8 cellular contexts compared by ENCODE assay signal in genomic region chr2:10654069-10654468, GRCh38. TPM values are rescaled to one million over a fixed set of nuclear protein-coding genes. Genes with fewer than 3 reads are reported as not detected.
DNase-seq lines count a peak whose midpoint lies in the region; ATAC-seq, FAIRE-seq and TF ChIP-seq lines count a peak whose summit lies in the region.

No MANE protein-coding gene starts in this region.

- in situ Hi-C loops in Caki2 (cut with HindIII; ENCODE audit: low pct_unique_long_range_greater_than_20kb, low sequenced_read_pairs), result no loop called here
- in situ Hi-C loops in Panc1 (cut with HindIII; ENCODE audit: low pct_unique_long_range_greater_than_20kb, low sequenced_read_pairs), result no loop called here

- no peak overlapping the region for H2AK5ac ChIP-seq in trophoblast cell (ENCODE audit: low read length)

- BruUV-seq in Panc1 (replicated peaks; lab: Mats Ljungman, UMichigan), result no TSS peak

- peaks cover 60% of the 10 kb centered on the region for H3K36me3 Mint-ChIP-seq in activated naive CD4-positive, alpha-beta T cell treated with anti-CD3 and anti-CD28 coated beads, Interleukin-2, amount 10 ng/mL, durations not matched to agents 7 days and 5 days

- H3K27ac Mint-ChIP-seq in activated naive CD4-positive, alpha-beta T cell treated with anti-CD3 and anti-CD28 coated beads, Interleukin-2, amount 10 ng/mL, durations not matched to agents 7 days and 5 days, result peak overlapping the region; percentile 71

- H2BK12ac ChIP-seq in trophoblast cell (ENCODE audit: low read length), result no peak overlapping the region

- no peak overlapping the region for H3K18ac ChIP-seq in trophoblast cell (ENCODE audit: low read length)

- ATAC-seq in Panc1 (no peak), gastroesophageal sphincter (no peak), GM21825 (IDR thresholded peaks at IDR 0.05; ENCODE audit: unreplicated experiment) (no peak)

- H3K9ac ChIP-seq in trophoblast cell (ENCODE audit: low read length), result no peak overlapping the region

- H3K4me3 Mint-ChIP-seq in activated naive CD4-positive, alpha-beta T cell treated with anti-CD3 and anti-CD28 coated beads, Interleukin-2, amount 10 ng/mL, durations not matched to agents 7 days and 5 days, result no peak overlapping the region

- no peak overlapping the region for H2AFZ ChIP-seq in trophoblast cell (ENCODE audit: insufficient read depth, low read length, poor library complexity)

- no peak overlapping the region for H4K91ac ChIP-seq in trophoblast cell (ENCODE audit: low read depth, low read length)

- H3K27me3 ChIP-seq in Panc1 (ENCODE audit: control insufficient read depth, insufficient read depth, low read length), result no peaks in the 10 kb centered on the region
- no peaks in the 10 kb centered on the region for H3K27me3 ChIP-seq in trophoblast cell (ENCODE audit: insufficient read depth, low read length)
- H3K27me3 ChIP-seq in gastroesophageal sphincter, result no peaks in the 10 kb centered on the region

- H3K79me2 ChIP-seq in trophoblast cell (ENCODE audit: control insufficient read depth, insufficient read depth, low read length, poor library complexity), result no peaks in the 10 kb centered on the region

- TF ChIP-seq POLR2A in gastroesophageal sphincter (IDR thresholded peaks at IDR 0.05), result no peak

- intact Hi-C loops in Panc1 (cut with micrococcal nuclease; ENCODE audit: unreplicated experiment), result no loop called here

- H3K14ac ChIP-seq in trophoblast cell (ENCODE audit: low read length), result no peak overlapping the region

- H3K4me1 ChIP-seq in Panc1 (ENCODE audit: control insufficient read depth, insufficient read depth, low read length) (no peaks in the 10 kb centered on the region), trophoblast cell (ENCODE audit: control insufficient read depth in 1 of 2, insufficient read depth in 2 of 2, low read length in 2 of 2) (peaks cover 0 to 3% of the 10 kb centered on the region in 2 experiments), gastroesophageal sphincter (no peaks in the 10 kb centered on the region)

- H2BK5ac ChIP-seq in trophoblast cell (ENCODE audit: low read depth, low read length, poor library complexity), result no peak overlapping the region

- H3K4me3 ChIP-seq in Panc1 (ENCODE audit: low read depth in 2 of 2, low read length in 2 of 2) (no peak overlapping the region), trophoblast cell (ENCODE audit: low read depth, low read length) (no peak overlapping the region), gastroesophageal sphincter (no peak overlapping the region)

- H3K36me3 ChIP-seq in Panc1 (ENCODE audit: control insufficient read depth, insufficient read depth, low read length) (peaks cover 21% of the 10 kb centered on the region), trophoblast cell (ENCODE audit: control insufficient read depth in 1 of 2, insufficient read depth in 2 of 2, low read length in 2 of 2) (peaks cover 24 to 31% of the 10 kb centered on the region in 2 experiments), gastroesophageal sphincter (peaks cover 0 to 96% of the 10 kb centered on the region in 2 donors)

- no peak overlapping the region for H4K12ac ChIP-seq in trophoblast cell (ENCODE audit: low read depth, low read length)

- H3K23ac ChIP-seq in trophoblast cell (ENCODE audit: low read length), result no peak overlapping the region

- H3K4me1 Mint-ChIP-seq in activated naive CD4-positive, alpha-beta T cell treated with anti-CD3 and anti-CD28 coated beads, Interleukin-2, amount 10 ng/mL, durations not matched to agents 7 days and 5 days, result peaks cover 54% of the 10 kb centered on the region

- H3K9me3 ChIP-seq in Panc1 (ENCODE audit: control insufficient read depth, insufficient read depth, low read depth, low read length), result no peaks in the 10 kb centered on the region
- no peaks in the 10 kb centered on the region for H3K9me3 ChIP-seq in trophoblast cell (ENCODE audit: insufficient read depth, low read depth, low read length)
- H3K9me3 ChIP-seq in gastroesophageal sphincter, result no peaks in the 10 kb centered on the region

- no peak overlapping the region for H3K4ac ChIP-seq in trophoblast cell (ENCODE audit: low read depth, low read length)

- TF ChIP-seq EP300 in gastroesophageal sphincter (IDR thresholded peaks at IDR 0.05), result no peak

- H3K79me1 ChIP-seq in trophoblast cell (ENCODE audit: low read length), result no peaks in the 10 kb centered on the region

- CTCF ChIA-PET in Panc1 (lab: Charles Lee), result no interaction called here
- CTCF ChIA-PET in activated naive CD4-positive, alpha-beta T cell treated with anti-CD3 and anti-CD28 coated beads, Interleukin-2, amount 10 ng/mL, durations not matched to agents 7 days and 5 days (lab: Charles Lee), result interaction anchor here (0.6 to 1.0 kb wide), 3 partner anchors 209 to 447 kb away, joined by 3 to 6 read pairs (median 3); no protein-coding TSS in a partner anchor

- TF ChIP-seq CTCF in Panc1 (IDR thresholded peaks at IDR 0.05) (no peak), gastroesophageal sphincter (IDR thresholded peaks at IDR 0.05) (no peak)

- WGBS in trophoblast cell (ENCODE audit: extremely low coverage, insufficient coverage, insufficient read length), result no CpG with 5 or more reads among the region's 4 CpGs
- WGBS in gastroesophageal sphincter (ENCODE audit: low coverage in 1 of 2), 2 donors, result 75 to 88% methylated on average over 4 of the region's 4 CpGs

- H3K4me2 ChIP-seq in trophoblast cell (ENCODE audit: low read length), result no peak overlapping the region

- DNase-seq in Caki2 (ENCODE audit: low read depth), result peak; percentile 41
- peak; percentile 51 for DNase-seq in Panc1 (ENCODE audit: low read depth, low spot score)
- DNase-seq in activated naive CD4-positive, alpha-beta T cell treated with anti-CD3 and anti-CD28 coated beads, Interleukin-2, amount 10 ng/mL, durations not matched to agents 7 days and 5 days, result peak; percentile 59
- peak; percentile 91 to 95 for DNase-seq in trophoblast cell
- no peak for DNase-seq in NCI-H2171 (lab: John Stamatoyannopoulos, UW)
- no peak for DNase-seq in GM19239 (ENCODE audit: insufficient read length, low spot score)

- POLR2A ChIA-PET in Panc1 (lab: Charles Lee), result no interaction called here

- H3K27me3 Mint-ChIP-seq in activated naive CD4-positive, alpha-beta T cell treated with anti-CD3 and anti-CD28 coated beads, Interleukin-2, amount 10 ng/mL, durations not matched to agents 7 days and 5 days, result no peaks in the 10 kb centered on the region

- no peak overlapping the region for H4K8ac ChIP-seq in trophoblast cell (ENCODE audit: low read depth, low read length)

- no peak overlapping the region for H2BK120ac ChIP-seq in trophoblast cell (ENCODE audit: insufficient read depth, low read length, poor library complexity)

- no peak overlapping the region for H3K27ac ChIP-seq in Panc1 (ENCODE audit: low read length)
- H3K27ac ChIP-seq in trophoblast cell (ENCODE audit: low read depth, low read length), result no peak overlapping the region
- H3K27ac ChIP-seq in gastroesophageal sphincter, result no peak overlapping the region

- no peaks in the 10 kb centered on the region for H3K9me3 Mint-ChIP-seq in activated naive CD4-positive, alpha-beta T cell treated with anti-CD3 and anti-CD28 coated beads, Interleukin-2, amount 10 ng/mL, durations not matched to agents 7 days and 5 days

- FAIRE-seq in GM19239 (lab: Jason Lieb, UNC), result no peak

RNA-seq across cellular contexts. Expression of gene NOL10, which starts 35.7 kb away (rescaled TPM):
- 16.3 and 26.3 TPM in 2 replicates for total RNA-seq in Caki2 (2014; rRNA removed; shearing (Covaris generic); ENCODE audit: low replicate concordance)
- total RNA-seq in Panc1 (2021; ENCODE audit: unreplicated experiment) (37.7 TPM), gastroesophageal sphincter (10 to 100 TPM; 21.3 to 39.7 (median 29.9) TPM)
- 21.5 TPM for polyA plus RNA-seq in Panc1 (2012; ENCODE audit: insufficient read length)
- 20.1 and 20.2 TPM in 2 replicates for polyA plus RNA-seq in trophoblast cell (2013)

Comparison
In these comparisons a context has a peak if more than half of its experiments do, and no peak if none do; other contexts are left out.
1. DNase-seq: peak in Caki2 (single experiment), Panc1 (single experiment), activated naive CD4-positive, alpha-beta T cell treated with anti-CD3 and anti-CD28 coated beads, Interleukin-2, amount 10 ng/mL, durations not matched to agents 7 days and 5 days (single experiment) and trophoblast cell (2 of 2); none in NCI-H2171 (single experiment) and GM19239 (single experiment).